In genomic region chrX:29419774-29420553, GRCh38 we compare ENCODE assay signal across 19 cellular contexts.
A peak's percentile ranks its signal among the peaks of the same experiment; 100 is the strongest.
DNase-seq lines count a peak whose midpoint lies in the region; ATAC-seq and TF ChIP-seq lines count a peak whose summit lies in the region.
"Had no signal": no experiment of that assay in that cellular context is flagged by ENCODE, and none has a peak within 500 bp of the region (broad histone marks: within the 10 kb centered on the region; RNA-seq: fewer than 3 reads in every experiment).

No MANE protein-coding gene starts in this region.

- POLR2A ChIA-PET in activated CD4-positive, alpha-beta memory T cell treated with anti-CD3 and anti-CD28 coated beads for 36 hours (lab: Charles Lee) = no interaction called here
- POLR2A ChIA-PET in HEK293T (lab: Yijun Ruan, JAX) = no interaction called here

- H3K4me3 Mint-ChIP-seq in activated CD4-positive, alpha-beta memory T cell treated with anti-CD3 and anti-CD28 coated beads for 36 hours = no peak overlapping the region
- no peak overlapping the region for H3K4me3 Mint-ChIP-seq in endodermal cell
- H3K4me3 Mint-ChIP-seq: activated naive CD8-positive, alpha-beta T cell treated with anti-CD3 and anti-CD28 coated beads for 36 hours; stimulated activated naive CD8-positive, alpha-beta T cell treated with anti-CD3 and anti-CD28 coated beads, Interleukin-15, Interleukin-2, amounts not matched to agents 100 ng/mL and 50 ng/mL, for 24 hours had no signal

- no peak overlapping the region for H3K27ac Mint-ChIP-seq in activated CD4-positive, alpha-beta memory T cell treated with anti-CD3 and anti-CD28 coated beads for 36 hours
- no peak overlapping the region for H3K27ac Mint-ChIP-seq in endodermal cell
- H3K27ac Mint-ChIP-seq: activated naive CD8-positive, alpha-beta T cell treated with anti-CD3 and anti-CD28 coated beads for 36 hours; stimulated activated naive CD8-positive, alpha-beta T cell treated with anti-CD3 and anti-CD28 coated beads, Interleukin-15, Interleukin-2, amounts not matched to agents 100 ng/mL and 50 ng/mL, for 24 hours had no signal

- H3K4me1 Mint-ChIP-seq in activated CD4-positive, alpha-beta memory T cell treated with anti-CD3 and anti-CD28 coated beads for 36 hours (ENCODE audit: low read depth) = no peaks in the 10 kb centered on the region
- peaks cover 33% of the 10 kb centered on the region for H3K4me1 Mint-ChIP-seq in endodermal cell
- H3K4me1 Mint-ChIP-seq: activated naive CD8-positive, alpha-beta T cell treated with anti-CD3 and anti-CD28 coated beads for 36 hours had no signal

- H3K9me3 ChIP-seq in endodermal cell (ENCODE audit: control insufficient read depth, low read length) = no peaks in the 10 kb centered on the region
- H3K9me3 ChIP-seq: right atrium auricular region had no signal

- TF ChIP-seq CTCF in GM12865 (IDR thresholded peaks at IDR 0.05; ENCODE audit: insufficient read depth, low read depth, low read length, missing control alignments) (no peak), endodermal cell (conservative IDR thresholded peaks at IDR 0.05) (no peak)

- CTCF ChIA-PET in activated CD4-positive, alpha-beta memory T cell treated with anti-CD3 and anti-CD28 coated beads for 36 hours (lab: Charles Lee) = no interaction called here
- CTCF ChIA-PET in HEK293T (lab: Yijun Ruan, JAX) = no interaction called here

- no peaks in the 10 kb centered on the region for H3K9me3 Mint-ChIP-seq in activated CD4-positive, alpha-beta memory T cell treated with anti-CD3 and anti-CD28 coated beads for 36 hours
- no peaks in the 10 kb centered on the region for H3K9me3 Mint-ChIP-seq in endodermal cell
- H3K9me3 Mint-ChIP-seq: activated naive CD8-positive, alpha-beta T cell treated with anti-CD3 and anti-CD28 coated beads for 36 hours had no signal

- no peak overlapping the region for H3K9ac ChIP-seq in endodermal cell (ENCODE audit: extremely low read depth, low read length, poor library complexity, severe bottlenecking)

- DNase-seq in GM12865 (ENCODE audit: low read depth) (peak; percentile 4), LHCN-M2 (ENCODE audit: low read depth) (peak; percentile 60), glomerular visceral epithelial cell (ENCODE audit: extremely low spot score) (peak; percentile 0), NCI-H1694 treated with DMSO at 0.1 percent for 48 hours (lab: John Stamatoyannopoulos, UW) (no peak), endodermal cell (no peak), HEK293T (ENCODE audit: extremely low spot score) (no peak)
- no peak for DNase-seq in activated CD4-positive, alpha-beta memory T cell treated with anti-CD3 and anti-CD28 coated beads for 36 hours
- DNase-seq: activated naive CD8-positive, alpha-beta T cell treated with anti-CD3 and anti-CD28 coated beads for 36 hours; AML-193; DND-41; dorsolateral prefrontal cortex; NCI-H187; SHP77 treated with DMSO at 0.1 percent for 48 hours; WERI-Rb-1 had no signal

- no peaks in the 10 kb centered on the region for H3K4me1 ChIP-seq in endodermal cell (ENCODE audit: control insufficient read depth, insufficient read depth, low read length)
- H3K4me1 ChIP-seq: foreskin keratinocyte, right atrium auricular region had no signal

- intact Hi-C loops in activated CD4-positive, alpha-beta memory T cell treated with anti-CD3 and anti-CD28 coated beads for 36 hours (cut with micrococcal nuclease) = no loop called here

- 67 to 86% methylated on average over 1 to 2 of the region's 2 CpGs for WGBS in endodermal cell (ENCODE audit: insufficient coverage in 1 of 2, insufficient read length in 1 of 2), 2 experiments

- no peaks in the 10 kb centered on the region for H3K27me3 ChIP-seq in endodermal cell (ENCODE audit: control insufficient read depth, insufficient read depth, low read length, poor library complexity, severe bottlenecking)
- H3K27me3 ChIP-seq: foreskin keratinocyte, right atrium auricular region had no signal

- no peak overlapping the region for H3K27ac ChIP-seq in endodermal cell (ENCODE audit: low read depth, low read length)
- H3K27ac ChIP-seq: dorsolateral prefrontal cortex, foreskin keratinocyte, right atrium auricular region, WERI-Rb-1 had no signal

- H3K4me3 ChIP-seq in GM12865 (ENCODE audit: low read depth, low read length) = no peak overlapping the region
- H3K4me3 ChIP-seq in endodermal cell (ENCODE audit: low read length) = no peak overlapping the region
- H3K4me3 ChIP-seq: dorsolateral prefrontal cortex, K562, right atrium auricular region had no signal

- H3K36me3 Mint-ChIP-seq in activated CD4-positive, alpha-beta memory T cell treated with anti-CD3 and anti-CD28 coated beads for 36 hours = no peaks in the 10 kb centered on the region
- H3K36me3 Mint-ChIP-seq in endodermal cell (ENCODE audit: low read depth) = no peaks in the 10 kb centered on the region
- H3K36me3 Mint-ChIP-seq: activated naive CD8-positive, alpha-beta T cell treated with anti-CD3 and anti-CD28 coated beads for 36 hours had no signal

- no peaks in the 10 kb centered on the region for H3K27me3 Mint-ChIP-seq in activated CD4-positive, alpha-beta memory T cell treated with anti-CD3 and anti-CD28 coated beads for 36 hours
- H3K27me3 Mint-ChIP-seq in endodermal cell (ENCODE audit: insufficient read depth) = peaks cover 25% of the 10 kb centered on the region
- H3K27me3 Mint-ChIP-seq: activated naive CD8-positive, alpha-beta T cell treated with anti-CD3 and anti-CD28 coated beads for 36 hours; stimulated activated naive CD8-positive, alpha-beta T cell treated with anti-CD3 and anti-CD28 coated beads, Interleukin-15, Interleukin-2, amounts not matched to agents 100 ng/mL and 50 ng/mL, for 24 hours had no signal

- peak; percentile 83 for ATAC-seq in GM21529 (IDR thresholded peaks at IDR 0.05; ENCODE audit: unreplicated experiment)
- ATAC-seq: foreskin keratinocyte, K562 had no signal

- H3K36me3 ChIP-seq in endodermal cell (ENCODE audit: control insufficient read depth, insufficient read depth, low read length) = no peaks in the 10 kb centered on the region
- H3K36me3 ChIP-seq: right atrium auricular region, WERI-Rb-1 had no signal

TF ChIP-seq in HEK293T, 16 proteins besides CTCF, POLR2A, EP300 and RAD21:
- TF ChIP-seq FOXM1 (IDR thresholded peaks at IDR 0.05; ENCODE audit: borderline replicate concordance) = no peak
- no peak for TF ChIP-seq SP1 (IDR thresholded peaks at IDR 0.05)
- no peak for TF ChIP-seq ELF4 (IDR thresholded peaks at IDR 0.05)
- no peak for TF ChIP-seq FOXA1 (IDR thresholded peaks at IDR 0.05)
- TF ChIP-seq L3MBTL2 (conservative IDR thresholded peaks at IDR 0.05) = no peak

Comparison
In these comparisons a context has a peak if more than half of its experiments do, and no peak if none do; other contexts are left out.
1. DNase-seq: peak in GM12865 (single experiment), LHCN-M2 (single experiment) and glomerular visceral epithelial cell (single experiment); none in NCI-H1694 treated with DMSO at 0.1 percent for 48 hours (single experiment), activated CD4-positive, alpha-beta memory T cell treated with anti-CD3 and anti-CD28 coated beads for 36 hours (single experiment), endodermal cell (single experiment) and HEK293T (single experiment).